8 cellular contexts compared by ENCODE assay signal in genomic region chr19:17718988-17719711, GRCh38. TPM values are rescaled to one million over a fixed set of nuclear protein-coding genes. Genes with fewer than 3 reads are reported as not detected.
DNase-seq lines count a peak whose midpoint lies in the region; ATAC-seq, FAIRE-seq and TF ChIP-seq lines count a peak whose summit lies in the region.

Gene MAP1S, plus strand, starts transcription at chr19:17719480. Its CDS starts 23 bp downstream, at chr19:17719503.

- peak within 1 kb of the TSS; percentile 82 for H3K4me2 ChIP-seq in HCT116 (ENCODE audit: low read length)

- TF ChIP-seq POLR2A in HCT116 (IDR thresholded peaks at IDR 0.05; ENCODE audit: borderline replicate concordance, extremely low read depth, insufficient read depth, insufficient read length), result peak; percentile 68

- POLR2A ChIA-PET in HCT116 (lab: Charles Lee), result interaction anchor here (0.7 to 1.4 kb wide), 3 partner anchors 10 to 279 kb away, joined by 3 to 4 read pairs (median 3); no protein-coding TSS in a partner anchor

- CTCF ChIA-PET in HCT116 (lab: Charles Lee), result interaction anchor here (1.2 to 1.6 kb wide), 3 partner anchors 12 to 47 kb away, joined by 3 to 4 read pairs (median 4); no protein-coding TSS in a partner anchor

- no peaks in the 10 kb centered on the region for H3K9me3 Mint-ChIP-seq in central memory CD8-positive, alpha-beta T cell

- H3K4me3 Mint-ChIP-seq in central memory CD8-positive, alpha-beta T cell, result peak within 1 kb of the TSS; percentile 84

- H3K36me3 Mint-ChIP-seq in central memory CD8-positive, alpha-beta T cell (ENCODE audit: insufficient read depth), result peaks cover 9% of the 10 kb centered on the region

- DNase-seq in GDM1 (lab: John Stamatoyannopoulos, UW), result peak; percentile 56
- DNase-seq in HCT116 (ENCODE audit: low read depth, low spot score), result no peak
- peak; percentile 19 for DNase-seq in NCI-H2029 (lab: John Stamatoyannopoulos, UW)
- peak; percentile 47 for DNase-seq in activated CD4-positive, CD25-positive, alpha-beta regulatory T cell treated with anti-CD3 and anti-CD28 coated beads, Interleukin-2, amount 50 U/mL, for 16 hours (ENCODE audit: low read depth, low spot score)
- peak; percentile 21 to 27 for DNase-seq in central memory CD8-positive, alpha-beta T cell (ENCODE audit: low spot score in 2 of 2)
- peak; percentile 87 for DNase-seq in kidney
- DNase-seq in stimulated activated CD4-positive, alpha-beta T cell treated with anti-CD3 and anti-CD28 coated beads, Interleukin-15, amount 100 ng/mL, for 48 hours (ENCODE audit: low read depth in 2 of 2), result peak; percentile 31 to 59

- TF ChIP-seq CTCF in HCT116 (IDR thresholded peaks at IDR 0.05 in 2 of 3, conservative IDR thresholded peaks at IDR 0.05 in 1 of 3; ENCODE audit: borderline replicate concordance in 1 of 3, insufficient read depth in 1 of 3, low read depth in 2 of 3, low read length in 2 of 3) (no peak), kidney (IDR thresholded peaks at IDR 0.05; ENCODE audit: borderline replicate concordance, extremely low read depth, insufficient read depth) (no peak)

- TF ChIP-seq RAD21 in HCT116 (IDR thresholded peaks at IDR 0.05; ENCODE audit: low read depth), result no peak

- peaks cover 33% of the 10 kb centered on the region for H3K79me2 ChIP-seq in HCT116 (ENCODE audit: insufficient read depth, low read length)

- H3K4me1 ChIP-seq in HCT116 (ENCODE audit: control insufficient read depth in 1 of 2, insufficient read depth in 2 of 2, low read length in 2 of 2), result peaks cover 13 to 35% of the 10 kb centered on the region in 2 experiments
- H3K4me1 ChIP-seq in kidney (ENCODE audit: control insufficient read depth in 1 of 2, insufficient read depth in 1 of 2, low read depth in 1 of 2, low read length in 2 of 2), result peaks cover 7 to 26% of the 10 kb centered on the region in 2 donors

- intact Hi-C loops in HCT116 (cut with micrococcal nuclease) (loop anchor here (5.0 kb wide), 1 partner anchor 48 kb away; no protein-coding TSS in a partner anchor), kidney (cut with DNase I) (no loop called here)

- H3K27me3 Mint-ChIP-seq in central memory CD8-positive, alpha-beta T cell, result no peaks in the 10 kb centered on the region

- TSS peak; percentile 89 for BruUV-seq in HCT116 (replicated peaks; lab: Mats Ljungman, UMichigan)

- peak; percentile 84 for ATAC-seq in HCT116
- ATAC-seq in central memory CD8-positive, alpha-beta T cell (replicated peaks; ENCODE audit: extremely low read depth, poor library complexity, severe bottlenecking), result peak; percentile 79
- ATAC-seq in HG02938 (IDR thresholded peaks at IDR 0.05; ENCODE audit: unreplicated experiment), result no peak

- H3K9me2 ChIP-seq in HCT116 (ENCODE audit: insufficient read depth), result no peaks in the 10 kb centered on the region

- H3K9ac ChIP-seq in HCT116 (ENCODE audit: low read length) (peak within 1 kb of the TSS; percentile 82), kidney (ENCODE audit: low read length in 2 of 2) (peak within 1 kb of the TSS; percentile 43 to 64)

- H3K4me1 Mint-ChIP-seq in central memory CD8-positive, alpha-beta T cell, result peaks cover 37% of the 10 kb centered on the region

- H3K27me3 ChIP-seq in HCT116 (ENCODE audit: insufficient read depth, low read length), result no peaks in the 10 kb centered on the region

- no peak for FAIRE-seq in kidney (lab: Jason Lieb, UNC)

- no peaks in the 10 kb centered on the region for H4K20me1 ChIP-seq in HCT116 (ENCODE audit: insufficient read depth)

- H3K27ac Mint-ChIP-seq in central memory CD8-positive, alpha-beta T cell (ENCODE audit: low read depth), result peak within 1 kb of the TSS; percentile 84

- RAD21 ChIA-PET in HCT116 (lab: Charles Lee; ENCODE audit: low non-redundant PET in 1 of 2, low total read pairs in 2 of 2, uncharacterized antibody in 2 of 2, unreplicated experiment in 2 of 2), result interaction anchor here in 1 of 2 experiments (0.9 kb wide), 1 partner anchor 47 kb away, joined by 4 read pairs; no protein-coding TSS in a partner anchor

- peak within 1 kb of the TSS; percentile 91 to 97 for H3K4me3 ChIP-seq in HCT116 (replicated peaks in 1 of 2; ENCODE audit: low read depth in 1 of 2, low read length in 2 of 2)
- peak within 1 kb of the TSS; percentile 79 to 80 for H3K4me3 ChIP-seq in kidney (ENCODE audit: low read length in 2 of 2)

- H3K27ac ChIP-seq in HCT116 (ENCODE audit: low read depth, low read length), result peak within 1 kb of the TSS; percentile 66
- H3K27ac ChIP-seq in kidney (ENCODE audit: low read depth in 2 of 2, low read length in 2 of 2), result no peak within 1 kb of the TSS

- H3K9me3 ChIP-seq in HCT116 (ENCODE audit: control insufficient read depth in 1 of 2, insufficient read depth in 1 of 2, low read depth in 1 of 2, low read length in 2 of 2) (no peaks in the 10 kb centered on the region), kidney (ENCODE audit: control insufficient read depth in 1 of 2, low read length in 2 of 2) (no peaks in the 10 kb centered on the region)

- peak within 1 kb of the TSS; percentile 34 for H2AFZ ChIP-seq in HCT116 (ENCODE audit: low read depth, low read length, poor library complexity, severe bottlenecking)

- H3K36me3 ChIP-seq in HCT116 (ENCODE audit: control insufficient read depth in 1 of 2, insufficient read depth in 2 of 2, low read length in 2 of 2) (peaks cover 4% of the 10 kb centered on the region in 2 experiments; a peak in 2 of 4 replicates), kidney (ENCODE audit: control insufficient read depth in 1 of 2, insufficient read depth in 2 of 2, low read length in 2 of 2) (no peaks in the 10 kb centered on the region)

TF ChIP-seq in HCT116, 20 proteins besides CTCF, POLR2A, EP300 and RAD21 (continues in another document):
- TF ChIP-seq SRF (IDR thresholded peaks at IDR 0.05; ENCODE audit: low read depth), result no peak
- no peak; the same call in 1 of the 2 replicates for TF ChIP-seq SIN3A (IDR thresholded peaks at IDR 0.05; ENCODE audit: low read depth)
- no peak for TF ChIP-seq CEBPB (IDR thresholded peaks at IDR 0.05; ENCODE audit: low read depth)
- peak; percentile 25 for TF ChIP-seq TCF7L2 (IDR thresholded peaks at IDR 0.05; ENCODE audit: borderline replicate concordance, extremely low read depth, insufficient read depth, insufficient read length)
- TF ChIP-seq EZH2 (IDR thresholded peaks at IDR 0.05), result no peak
- TF ChIP-seq YY1 (IDR thresholded peaks at IDR 0.05; ENCODE audit: extremely low read depth, insufficient replicate concordance, low read depth, low read length), result peak; percentile 93
- TF ChIP-seq ZBTB33 (IDR thresholded peaks at IDR 0.05; ENCODE audit: extremely low read depth, insufficient replicate concordance, low read length), result peak; percentile 12
- TF ChIP-seq EGR1 (IDR thresholded peaks at IDR 0.05; ENCODE audit: low read depth), result no peak
- peak; percentile 89 for TF ChIP-seq POLR2AphosphoS5 (IDR thresholded peaks at IDR 0.05; ENCODE audit: low read depth, low read length)
- no peak for TF ChIP-seq FOSL1 (IDR thresholded peaks at IDR 0.05; ENCODE audit: low read depth)
- peak; percentile 71 for TF ChIP-seq ZFX (IDR thresholded peaks at IDR 0.05)
- no peak for TF ChIP-seq ELF1 (IDR thresholded peaks at IDR 0.05; ENCODE audit: borderline replicate concordance, low read depth)
- no peak for TF ChIP-seq ATF3 (IDR thresholded peaks at IDR 0.05)
- TF ChIP-seq CBX3 (IDR thresholded peaks at IDR 0.05; ENCODE audit: low read depth), result no peak
- no peak for TF ChIP-seq ZNF274 (IDR thresholded peaks at IDR 0.05; ENCODE audit: low read depth, low read length)
- TF ChIP-seq MAX (IDR thresholded peaks at IDR 0.05), result peak; percentile 37; the same call in 1 of the 2 replicates
- no peak for TF ChIP-seq SP1 (IDR thresholded peaks at IDR 0.05; ENCODE audit: low read depth)
- no peak for TF ChIP-seq JUND (IDR thresholded peaks at IDR 0.05)
- TF ChIP-seq EZH2phosphoT487 (IDR thresholded peaks at IDR 0.05; ENCODE audit: borderline replicate concordance), result no peak

RNA-seq across cellular contexts. Expression of gene MAP1S, which starts in this region (rescaled TPM):
- 80.8 TPM for total RNA-seq in HCT116 (2021; ENCODE audit: unreplicated experiment)
- polyA plus RNA-seq in HCT116 (2012), result 81.9 and 125 TPM in 2 replicates
- 56.1 TPM for total RNA-seq in kidney
- 25.2 TPM for polyA plus RNA-seq in kidney (ENCODE audit: insufficient read depth, low read depth, low replicate concordance)
